In genomic region chr4:73998040-73999011, GRCh38 we compare ENCODE assay signal across 1 cellular context.
TF ChIP-seq lines count a peak whose summit lies in the region.

Gene CXCL5 (minus strand): TSS chr4:73998677. CDS start chr4:73998581, 96 bp downstream.

TF ChIP-seq in H1, 55 proteins besides CTCF, POLR2A, EP300 and RAD21 (continued from another document):
- no peak for TF ChIP-seq HDAC6 (IDR thresholded peaks at IDR 0.05; ENCODE audit: low read depth, low read length)
- TF ChIP-seq SAP30 (IDR thresholded peaks at IDR 0.05; ENCODE audit: insufficient read depth, insufficient replicate concordance, low read length): no peak
- no peak for TF ChIP-seq FOSL1 (IDR thresholded peaks at IDR 0.05; ENCODE audit: insufficient read depth, low read depth, low read length)
- TF ChIP-seq, protein P1, sequence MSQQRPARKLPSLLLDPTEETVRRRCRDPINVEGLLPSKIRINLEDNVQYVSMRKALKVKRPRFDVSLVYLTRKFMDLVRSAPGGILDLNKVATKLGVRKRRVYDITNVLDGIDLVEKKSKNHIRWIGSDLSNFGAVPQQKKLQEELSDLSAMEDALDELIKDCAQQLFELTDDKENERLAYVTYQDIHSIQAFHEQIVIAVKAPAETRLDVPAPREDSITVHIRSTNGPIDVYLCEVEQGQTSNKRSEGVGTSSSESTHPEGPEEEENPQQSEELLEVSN (IDR thresholded peaks at IDR 0.05): peak; percentile 88
- no peak for TF ChIP-seq ZNF274 (IDR thresholded peaks at IDR 0.05; ENCODE audit: borderline replicate concordance, extremely low read depth, low read length)
- no peak for TF ChIP-seq GABPA (IDR thresholded peaks at IDR 0.05; ENCODE audit: borderline replicate concordance, insufficient read depth, low read length)
- TF ChIP-seq TAF1 (IDR thresholded peaks at IDR 0.05; ENCODE audit: low read depth, low read length): peak; percentile 67
- peak; percentile 41; the same call in 1 of the 2 replicates for TF ChIP-seq GTF2F1 (IDR thresholded peaks at IDR 0.05; ENCODE audit: borderline replicate concordance, low read depth, low read length)
- TF ChIP-seq CEBPB (IDR thresholded peaks at IDR 0.05; ENCODE audit: low read depth, low read length): no peak
- no peak for TF ChIP-seq EZH2 (IDR thresholded peaks at IDR 0.05; ENCODE audit: low read depth, low read length, severe bottlenecking)
- no peak for TF ChIP-seq JUND (IDR thresholded peaks at IDR 0.05; ENCODE audit: low read length)
- no peak for TF ChIP-seq EGR1 (IDR thresholded peaks at IDR 0.05; ENCODE audit: borderline replicate concordance, low read depth, low read length)
- TF ChIP-seq HDAC2 (IDR thresholded peaks at IDR 0.05; ENCODE audit: borderline replicate concordance in 1 of 2, low read depth in 2 of 2, low read length in 2 of 2): peak; percentile 53 to 77; a peak in 2 of 4 replicates
- no peak for TF ChIP-seq SRF (IDR thresholded peaks at IDR 0.05; ENCODE audit: low read depth, low read length)
- peak; percentile 46; the same call in 1 of the 2 replicates for TF ChIP-seq TEAD4 (IDR thresholded peaks at IDR 0.05; ENCODE audit: low read depth, low read length)
- TF ChIP-seq CHD7 (IDR thresholded peaks at IDR 0.05; ENCODE audit: insufficient replicate concordance, low read length): no peak
- peak; percentile 16 for TF ChIP-seq TAF7 (optimal IDR thresholded peaks at IDR 0.05; ENCODE audit: borderline replicate concordance, low read depth, low read length)
- TF ChIP-seq ATF2 (IDR thresholded peaks at IDR 0.05; ENCODE audit: low read length): no peak
- TF ChIP-seq NRF1 (IDR thresholded peaks at IDR 0.05; ENCODE audit: low read depth, low read length): no peak
- TF ChIP-seq CREB1 (IDR thresholded peaks at IDR 0.05): peak; percentile 45
- TF ChIP-seq TCF12 (IDR thresholded peaks at IDR 0.05; ENCODE audit: low read depth, low read length): no peak
- peak; percentile 87; the same call in 1 of the 2 replicates for TF ChIP-seq RBBP5 (IDR thresholded peaks at IDR 0.05; ENCODE audit: borderline replicate concordance, low read depth, low read length)
- TF ChIP-seq MAFK (IDR thresholded peaks at IDR 0.05; ENCODE audit: low read depth, low read length): no peak
- TF ChIP-seq KDM1A (IDR thresholded peaks at IDR 0.05; ENCODE audit: borderline replicate concordance, low read length): no peak
- TF ChIP-seq BRCA1 (IDR thresholded peaks at IDR 0.05; ENCODE audit: low read depth, low read length): no peak
- TF ChIP-seq CBX5 (IDR thresholded peaks at IDR 0.05; ENCODE audit: low read depth, low read length): no peak
- TF ChIP-seq ASH2L (IDR thresholded peaks at IDR 0.05; ENCODE audit: low read length): peak; percentile 96
- TF ChIP-seq KDM4A (IDR thresholded peaks at IDR 0.05; ENCODE audit: low read depth, low read length, severe bottlenecking): peak; percentile 52
- TF ChIP-seq BACH1 (IDR thresholded peaks at IDR 0.05; ENCODE audit: low read length): no peak
- TF ChIP-seq, protein P2, sequence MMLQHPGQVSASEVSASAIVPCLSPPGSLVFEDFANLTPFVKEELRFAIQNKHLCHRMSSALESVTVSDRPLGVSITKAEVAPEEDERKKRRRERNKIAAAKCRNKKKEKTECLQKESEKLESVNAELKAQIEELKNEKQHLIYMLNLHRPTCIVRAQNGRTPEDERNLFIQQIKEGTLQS (IDR thresholded peaks at IDR 0.05; ENCODE audit: insufficient read depth, low read depth, low read length): no peak
- TF ChIP-seq MAX (IDR thresholded peaks at IDR 0.05): peak; percentile 91
- TF ChIP-seq CHD1 (IDR thresholded peaks at IDR 0.05; ENCODE audit: low read depth, low read length): no peak
- TF ChIP-seq RXRA (IDR thresholded peaks at IDR 0.05; ENCODE audit: insufficient read depth, low read depth, low read length): no peak
- TF ChIP-seq RNF2 (IDR thresholded peaks at IDR 0.05; ENCODE audit: borderline replicate concordance, low read depth, low read length, missing control alignments, poor library complexity, severe bottlenecking): peak; percentile 45
- no peak for TF ChIP-seq KDM5A (IDR thresholded peaks at IDR 0.05; ENCODE audit: low read length)
- TF ChIP-seq SP4 (IDR thresholded peaks at IDR 0.05; ENCODE audit: low read length): 0 out of 2 replicates have a peak, but pooled peaks have one; percentile 23
- no peak for TF ChIP-seq SIRT6 (IDR thresholded peaks at IDR 0.05; ENCODE audit: low read length)
- TF ChIP-seq NANOG (IDR thresholded peaks at IDR 0.05; ENCODE audit: insufficient read depth, low read depth, low read length, poor library complexity, severe bottlenecking): no peak
- peak; percentile 58 for TF ChIP-seq TBP (IDR thresholded peaks at IDR 0.05; ENCODE audit: low read depth, low read length)
- TF ChIP-seq SIN3A (conservative IDR thresholded peaks at IDR 0.05 in 1 of 2, IDR thresholded peaks at IDR 0.05 in 1 of 2; ENCODE audit: low read depth in 1 of 2, low read length in 2 of 2): no peak
- TF ChIP-seq POU5F1 (IDR thresholded peaks at IDR 0.05; ENCODE audit: low read depth, low read length): no peak
- no peak for TF ChIP-seq RFX5 (IDR thresholded peaks at IDR 0.05; ENCODE audit: borderline replicate concordance, low read depth, low read length)
- TF ChIP-seq BCL11A (IDR thresholded peaks at IDR 0.05; ENCODE audit: low read depth in 2 of 2, low read length in 2 of 2): no peak
- TF ChIP-seq PHF8 (conservative IDR thresholded peaks at IDR 0.05; ENCODE audit: low read depth, low read length): peak; percentile 63
- no peak for TF ChIP-seq JUN (IDR thresholded peaks at IDR 0.05; ENCODE audit: low read depth, low read length)
- no peak for TF ChIP-seq SUZ12 (IDR thresholded peaks at IDR 0.05; ENCODE audit: low read length)
- peak; percentile 62 for TF ChIP-seq POLR2AphosphoS5 (IDR thresholded peaks at IDR 0.05; ENCODE audit: low read depth, low read length)
- TF ChIP-seq SIX5 (IDR thresholded peaks at IDR 0.05; ENCODE audit: low read depth, low read length): no peak
TF ChIP-seq in H1: peak in this region for 16.
